7 cellular contexts compared by ENCODE assay signal in genomic region chr17:27838607-27839006, GRCh38. TPM values are rescaled to one million over a fixed set of nuclear protein-coding genes. Genes with fewer than 3 reads are reported as not detected.
"Had no signal": no experiment of that assay in that cellular context is flagged by ENCODE, and none has a peak within 500 bp of the region (broad histone marks: within the 10 kb centered on the region; RNA-seq: fewer than 3 reads in every experiment).

No MANE protein-coding gene starts in this region.

RNA-seq across cellular contexts. Expression of gene NOS2, which starts 38.3 kb away (rescaled TPM):
- total RNA-seq: activated CD4-positive, alpha-beta T cell treated with anti-CD3 and anti-CD28 coated beads, Interleukin-2, amount 10 ng/mL, durations not matched to agents 24 days and 14 days; activated CD8-positive, alpha-beta T cell treated with anti-CD3 and anti-CD28 coated beads, Interleukin-2, amount 10 ng/mL, durations not matched to agents 7 days and 5 days; activated T-helper 1 cell treated with anti-CD3 and anti-CD28 coated beads, Interleukin-12 subunit alpha, Interleukin-12 subunit beta, Interleukin-2, Interleukin-4 antibody, amounts not matched to agents 30 ng/mL and 10 ng/mL and 1 ng/mL, durations not matched to agents 14 hours and 24 hours and 36 hours; activated T-helper 2 cell treated with anti-CD3 and anti-CD28 coated beads, Interferon-gamma antibody, Interleukin-2, Interleukin-4, amounts not matched to agents 10 μg/mL and 5 μg/mL and 100 μg/mL, durations not matched to agents 14 hours and 24 hours and 36 hours; endothelial cell of umbilical vein; fibroblast of villous mesenchyme had no signal
- polyA plus RNA-seq: fibroblast of lung had no signal
